12 cellular contexts compared by ENCODE assay signal in genomic region chr12:113260127-113260526, GRCh38. TPM values are rescaled to one million over a fixed set of nuclear protein-coding genes. Genes with fewer than 3 reads are reported as not detected.
DNase-seq lines count a peak whose midpoint lies in the region; ATAC-seq, FAIRE-seq and TF ChIP-seq lines count a peak whose summit lies in the region.
"Had no signal": no experiment of that assay in that cellular context is flagged by ENCODE, and none has a peak within 500 bp of the region (broad histone marks: within the 10 kb centered on the region; RNA-seq: fewer than 3 reads in every experiment).

No MANE protein-coding gene starts in this region.

- H3K27ac ChIP-seq in testis: peak overlapping the region; percentile 2 to 70

- 44 to 71% methylated on average over 5 of the region's 5 CpGs for WGBS in testis, 2 donors

- CTCF ChIA-PET in activated CD8-positive, alpha-beta T cell treated with anti-CD3 and anti-CD28 coated beads, Interleukin-2, amount 10 ng/mL, durations not matched to agents 7 days and 5 days (lab: Charles Lee): interaction anchor here (1.3 to 2.4 kb wide), 2 partner anchors 10 to 27 kb away, joined by 4 to 13 read pairs; no protein-coding TSS in a partner anchor

- no peak for DNase-seq in T-helper 1 cell
- no peak for DNase-seq in activated CD8-positive, alpha-beta T cell treated with anti-CD3 and anti-CD28 coated beads, Interleukin-2, amount 10 ng/mL, durations not matched to agents 7 days and 5 days
- DNase-seq in left lobe of liver (ENCODE audit: low spot score): no peak
- DNase-seq in testis: no peak
- DNase-seq in GM12892 (ENCODE audit: insufficient read length): no peak
- no peak for DNase-seq in iPS-NIHi7 (ENCODE audit: extremely low spot score)
- no peak for DNase-seq in NCI-H774 (lab: John Stamatoyannopoulos, UW)
- DNase-seq: activated CD4-positive, alpha-beta T cell treated with anti-CD3 and anti-CD28 coated beads, Interleukin-2, amount 50 U/mL, for 48 hours; cortex of kidney had no signal

- TF ChIP-seq POLR2A in testis (IDR thresholded peaks at IDR 0.05) (no peak), GM12892 (IDR thresholded peaks at IDR 0.05; ENCODE audit: low read depth, low read length) (no peak)

- intact Hi-C loops in testis (cut with DNase I; ENCODE audit: low total_unique reads): no loop called here

- H3K36me3 Mint-ChIP-seq in T-helper 1 cell treated with Interleukin-12 subunit alpha and Interleukin-12 subunit beta and Interleukin-4 antibody, amounts not matched to agents 30 μg/mL and 1 μg/mL, for 36 hours (ENCODE audit: low read depth): peaks cover 25% of the 10 kb centered on the region
- peaks cover 18% of the 10 kb centered on the region for H3K36me3 Mint-ChIP-seq in activated CD8-positive, alpha-beta T cell treated with anti-CD3 and anti-CD28 coated beads, Interleukin-2, amount 10 ng/mL, durations not matched to agents 7 days and 5 days (ENCODE audit: low read depth)

- H3K4me3 ChIP-seq in testis: no peak overlapping the region
- H3K4me3 ChIP-seq: GM12878, smooth muscle cell had no signal

- no peak overlapping the region for H3K4me3 Mint-ChIP-seq in T-helper 1 cell treated with Interleukin-12 subunit alpha and Interleukin-12 subunit beta and Interleukin-4 antibody, amounts not matched to agents 30 μg/mL and 1 μg/mL, for 36 hours
- no peak overlapping the region for H3K4me3 Mint-ChIP-seq in activated CD8-positive, alpha-beta T cell treated with anti-CD3 and anti-CD28 coated beads, Interleukin-2, amount 10 ng/mL, durations not matched to agents 7 days and 5 days

- no peak for TF ChIP-seq CTCF in testis (IDR thresholded peaks at IDR 0.05)

- no peak for ATAC-seq in activated CD8-positive, alpha-beta T cell treated with anti-CD3 and anti-CD28 coated beads, Interleukin-2, amount 10 ng/mL, durations not matched to agents 7 days and 5 days
- ATAC-seq in left lobe of liver: peak; percentile 23

- FAIRE-seq in GM12892 (lab: Jason Lieb, UNC): no peak
- FAIRE-seq: GM12878 had no signal

- H3K4me1 ChIP-seq in testis: peaks cover 24% of the 10 kb centered on the region

- no peaks in the 10 kb centered on the region for H3K27me3 Mint-ChIP-seq in T-helper 1 cell treated with Interleukin-12 subunit alpha and Interleukin-12 subunit beta and Interleukin-4 antibody, amounts not matched to agents 30 μg/mL and 1 μg/mL, for 36 hours (ENCODE audit: low read depth)
- no peaks in the 10 kb centered on the region for H3K27me3 Mint-ChIP-seq in activated CD8-positive, alpha-beta T cell treated with anti-CD3 and anti-CD28 coated beads, Interleukin-2, amount 10 ng/mL, durations not matched to agents 7 days and 5 days (ENCODE audit: low read depth)

- H3K36me3 ChIP-seq in testis (ENCODE audit: low read depth, missing control alignments): no peaks in the 10 kb centered on the region

- peak overlapping the region; percentile 71 for H3K27ac Mint-ChIP-seq in T-helper 1 cell treated with Interleukin-12 subunit alpha and Interleukin-12 subunit beta and Interleukin-4 antibody, amounts not matched to agents 30 μg/mL and 1 μg/mL, for 36 hours
- peak overlapping the region; percentile 31 for H3K27ac Mint-ChIP-seq in activated CD8-positive, alpha-beta T cell treated with anti-CD3 and anti-CD28 coated beads, Interleukin-2, amount 10 ng/mL, durations not matched to agents 7 days and 5 days

- H3K9me3 Mint-ChIP-seq in T-helper 1 cell treated with Interleukin-12 subunit alpha and Interleukin-12 subunit beta and Interleukin-4 antibody, amounts not matched to agents 30 μg/mL and 1 μg/mL, for 36 hours: no peaks in the 10 kb centered on the region
- peaks cover under 1% of the 10 kb centered on the region for H3K9me3 Mint-ChIP-seq in activated CD8-positive, alpha-beta T cell treated with anti-CD3 and anti-CD28 coated beads, Interleukin-2, amount 10 ng/mL, durations not matched to agents 7 days and 5 days (ENCODE audit: insufficient read depth)

- peaks cover 41% of the 10 kb centered on the region for H3K4me1 Mint-ChIP-seq in T-helper 1 cell treated with Interleukin-12 subunit alpha and Interleukin-12 subunit beta and Interleukin-4 antibody, amounts not matched to agents 30 μg/mL and 1 μg/mL, for 36 hours (ENCODE audit: low read depth)
- peaks cover 45% of the 10 kb centered on the region for H3K4me1 Mint-ChIP-seq in activated CD8-positive, alpha-beta T cell treated with anti-CD3 and anti-CD28 coated beads, Interleukin-2, amount 10 ng/mL, durations not matched to agents 7 days and 5 days (ENCODE audit: low read depth)

- POLR2A ChIA-PET in activated CD8-positive, alpha-beta T cell treated with anti-CD3 and anti-CD28 coated beads, Interleukin-2, amount 10 ng/mL, durations not matched to agents 7 days and 5 days (lab: Charles Lee): interaction anchor here (0.6 kb wide), 1 partner anchor 15 kb away, joined by 3 read pairs; no protein-coding TSS in a partner anchor

- no peaks in the 10 kb centered on the region for H3K9me3 ChIP-seq in testis

- no peaks in the 10 kb centered on the region for H3K27me3 ChIP-seq in testis

RNA-seq across cellular contexts. Expression of gene TPCN1, which starts 38.9 kb away (rescaled TPM):
- total RNA-seq in activated CD8-positive, alpha-beta T cell treated with anti-CD3 and anti-CD28 coated beads, Interleukin-2, amount 10 ng/mL, durations not matched to agents 7 days and 5 days: 10 to 100 TPM; 13.7 to 16.1 TPM
- total RNA-seq in left lobe of liver (33.1 TPM), testis (10 to 100 TPM; 48.7 to 73.0 TPM)
- 33.4 TPM for polyA plus RNA-seq in testis (ENCODE audit: insufficient read depth, low read depth, low replicate concordance)
- 23.5 TPM for polyA plus RNA-seq in GM12892 (2012; ENCODE audit: missing spikeins)
